Comparison of ENCODE assay signal across 8 cellular contexts in genomic region chr6:117317261-117317660, GRCh38. TPM values are rescaled to one million over a fixed set of nuclear protein-coding genes. Genes with fewer than 3 reads are reported as not detected.
DNase-seq lines count a peak whose midpoint lies in the region; ATAC-seq and TF ChIP-seq lines count a peak whose summit lies in the region.
"Had no signal": no experiment of that assay in that cellular context is flagged by ENCODE, and none has a peak within 500 bp of the region (broad histone marks: within the 10 kb centered on the region; RNA-seq: fewer than 3 reads in every experiment).

No MANE protein-coding gene starts in this region.

- H4K20me1 ChIP-seq in KMS-11 (ENCODE audit: insufficient read depth) (no peaks in the 10 kb centered on the region), osteoblast (ENCODE audit: insufficient read depth, low read length) (no peaks in the 10 kb centered on the region)

- H3K4me2 ChIP-seq in KMS-11 = no peak overlapping the region
- H3K4me2 ChIP-seq in osteoblast (ENCODE audit: insufficient read depth, low read length) = no peak overlapping the region

- H3K27ac ChIP-seq in KMS-11 = no peak overlapping the region
- H3K27ac ChIP-seq in brain microvascular endothelial cell = no peak overlapping the region
- no peak overlapping the region for H3K27ac ChIP-seq in osteoblast (ENCODE audit: low read depth, low read length)
- H3K27ac ChIP-seq in coronary artery = no peak overlapping the region

- no peak overlapping the region for H3K4me3 Mint-ChIP-seq in stimulated activated naive B cell treated with anti-CD40 and anti-IgM and Interleukin-4, amounts not matched to agents 10 μg/mL and 1 μg/mL and 100 μg/mL, for 72 hours

- H3K4me1 Mint-ChIP-seq in stimulated activated naive B cell treated with anti-CD40 and anti-IgM and Interleukin-4, amounts not matched to agents 10 μg/mL and 1 μg/mL and 100 μg/mL, for 72 hours = no peaks in the 10 kb centered on the region

- H3K79me2 ChIP-seq in KMS-11 (ENCODE audit: insufficient read depth, low read depth) (no peaks in the 10 kb centered on the region), osteoblast (ENCODE audit: insufficient read depth, low read length) (no peaks in the 10 kb centered on the region)

- H2AFZ ChIP-seq in KMS-11 (ENCODE audit: low read depth) (no peak overlapping the region), osteoblast (ENCODE audit: low read length) (no peak overlapping the region)

- H3K27me3 Mint-ChIP-seq in stimulated activated naive B cell treated with anti-CD40 and anti-IgM and Interleukin-4, amounts not matched to agents 10 μg/mL and 1 μg/mL and 100 μg/mL, for 72 hours = peaks cover 0 to 17% of the 10 kb centered on the region in 2 donors

- no peaks in the 10 kb centered on the region for H3K9me3 ChIP-seq in osteoblast (ENCODE audit: low read depth, low read length)

- no peaks in the 10 kb centered on the region for H3K36me3 Mint-ChIP-seq in stimulated activated naive B cell treated with anti-CD40 and anti-IgM and Interleukin-4, amounts not matched to agents 10 μg/mL and 1 μg/mL and 100 μg/mL, for 72 hours

- H3K4me3 ChIP-seq in KMS-11 (IDR thresholded peaks at IDR 0.05; ENCODE audit: insufficient read depth, low read depth, low read length) (no peak overlapping the region), brain microvascular endothelial cell (ENCODE audit: low read depth, low read length) (no peak overlapping the region), osteoblast (ENCODE audit: insufficient read depth, low read length) (no peak overlapping the region), coronary artery (no peak overlapping the region)

- DNase-seq in brain microvascular endothelial cell (peak; percentile 2), osteoblast (ENCODE audit: insufficient read length, low spot score, missing footprints) (no peak), coronary artery (ENCODE audit: low spot score) (no peak)
- no peak for DNase-seq in effector CD4-positive, alpha-beta T cell
- no peak for DNase-seq in stimulated activated naive B cell treated with anti-CD40 and anti-IgM and Interleukin-4, amounts not matched to agents 10 μg/mL and 1 μg/mL and 100 μg/mL, for 72 hours
- DNase-seq: activated CD4-positive, alpha-beta T cell treated with anti-CD3 and anti-CD28 coated beads, Interleukin-2, amount 50 U/mL, for 1 hour had no signal

- peak; percentile 15; the same call in 1 of the 2 replicates for TF ChIP-seq CTCF in GM12874 (IDR thresholded peaks at IDR 0.05; ENCODE audit: insufficient read depth, low read depth, low read length)
- TF ChIP-seq CTCF in KMS-11 (conservative IDR thresholded peaks at IDR 0.05; ENCODE audit: low read depth, low read length) = peak; percentile 52
- TF ChIP-seq CTCF in brain microvascular endothelial cell (IDR thresholded peaks at IDR 0.05; ENCODE audit: low read depth, low read length, missing control alignments) = peak; percentile 46
- TF ChIP-seq CTCF in osteoblast (IDR thresholded peaks at IDR 0.05; ENCODE audit: extremely low read depth, low read depth, low read length) = peak; percentile 46
- no peak for TF ChIP-seq CTCF in coronary artery (IDR thresholded peaks at IDR 0.05)

- H3K9ac ChIP-seq in KMS-11 = no peak overlapping the region

- in situ Hi-C loops in brain microvascular endothelial cell (cut with HindIII; ENCODE audit: low pct_ligation_motif_present, low sequenced_read_pairs) = no loop called here

- no peaks in the 10 kb centered on the region for H3K27me3 ChIP-seq in KMS-11 (ENCODE audit: insufficient read depth, low read depth)
- no peaks in the 10 kb centered on the region for H3K27me3 ChIP-seq in brain microvascular endothelial cell (replicated peaks)
- H3K27me3 ChIP-seq in osteoblast (ENCODE audit: insufficient read depth, low read length) = no peaks in the 10 kb centered on the region

- H3K36me3 ChIP-seq in KMS-11 (ENCODE audit: insufficient read depth) (no peaks in the 10 kb centered on the region), brain microvascular endothelial cell (replicated peaks) (no peaks in the 10 kb centered on the region), osteoblast (ENCODE audit: insufficient read depth, low read length) (no peaks in the 10 kb centered on the region)

- H3K9me3 Mint-ChIP-seq in stimulated activated naive B cell treated with anti-CD40 and anti-IgM and Interleukin-4, amounts not matched to agents 10 μg/mL and 1 μg/mL and 100 μg/mL, for 72 hours = no peaks in the 10 kb centered on the region

- ATAC-seq in stimulated activated naive B cell treated with anti-CD40 and anti-IgM and Interleukin-4, amounts not matched to agents 10 μg/mL and 1 μg/mL and 100 μg/mL, for 72 hours (replicated peaks) = no peak

- H3K4me1 ChIP-seq in KMS-11 (ENCODE audit: low read depth, poor library complexity, severe bottlenecking) (no peaks in the 10 kb centered on the region), osteoblast (ENCODE audit: insufficient read depth, low read length) (no peaks in the 10 kb centered on the region)

- no peak overlapping the region for H3K27ac Mint-ChIP-seq in stimulated activated naive B cell treated with anti-CD40 and anti-IgM and Interleukin-4, amounts not matched to agents 10 μg/mL and 1 μg/mL and 100 μg/mL, for 72 hours

RNA-seq across cellular contexts. Expression of gene VGLL2, which starts 51.9 kb away (rescaled TPM):
- total RNA-seq in osteoblast = not detected in 2 replicates
